ENCODE assay signal across 27 cellular contexts in genomic region chr12:118495296-118495695, GRCh38.
"Had no signal": no experiment of that assay in that cellular context is flagged by ENCODE, and none has a peak within 500 bp of the region (broad histone marks: within the 10 kb centered on the region; RNA-seq: fewer than 3 reads in every experiment).

No MANE protein-coding gene starts in this region.

- H3K36me3 ChIP-seq: colonic mucosa, esophagus muscularis mucosa, esophagus squamous epithelium, gastrocnemius medialis, gastroesophageal sphincter, heart left ventricle, heart right ventricle had no signal

- H3K27me3 ChIP-seq: colonic mucosa, dorsolateral prefrontal cortex, esophagus muscularis mucosa, esophagus squamous epithelium, foreskin keratinocyte, gastrocnemius medialis, gastroesophageal sphincter, heart left ventricle, heart right ventricle had no signal

- H3K4me3 ChIP-seq: colonic mucosa, coronary artery, dorsolateral prefrontal cortex, esophagus muscularis mucosa, esophagus squamous epithelium, gastrocnemius medialis, gastroesophageal sphincter, heart left ventricle, heart right ventricle had no signal

- FAIRE-seq: colon, endometrium, endothelial cell of umbilical vein, frontal cortex had no signal

- H3K27ac ChIP-seq: colonic mucosa, dorsolateral prefrontal cortex, epithelial cell of prostate, esophagus muscularis mucosa, esophagus squamous epithelium, foreskin keratinocyte, gastrocnemius medialis, gastroesophageal sphincter, heart left ventricle, heart right ventricle had no signal

- DNase-seq: colonic mucosa; cortex of kidney; dermis blood vessel endothelial cell; dorsolateral prefrontal cortex; effector CD4-positive, alpha-beta T cell; effector CD8-positive, alpha-beta T cell; effector memory CD4-positive, alpha-beta T cell; effector memory CD8-positive, alpha-beta T cell; endodermal cell; erythroblast; esophagus squamous epithelium; foreskin melanocyte; gastrocnemius medialis; glutamatergic neuron; head of caudate nucleus; heart left ventricle; heart right ventricle had no signal

- H3K4me1 ChIP-seq: colonic mucosa, esophagus squamous epithelium, foreskin keratinocyte had no signal

- ATAC-seq: effector memory CD8-positive, alpha-beta T cell; esophagus mucosa; foreskin keratinocyte; gastrocnemius medialis; gastroesophageal sphincter; heart left ventricle; heart right ventricle had no signal

- H3K9me3 ChIP-seq: colonic mucosa, esophagus muscularis mucosa, esophagus squamous epithelium, gastrocnemius medialis, gastroesophageal sphincter, heart left ventricle, heart right ventricle had no signal
